Comparison of ENCODE assay signal across 14 cellular contexts in the genomic region with DNA sequence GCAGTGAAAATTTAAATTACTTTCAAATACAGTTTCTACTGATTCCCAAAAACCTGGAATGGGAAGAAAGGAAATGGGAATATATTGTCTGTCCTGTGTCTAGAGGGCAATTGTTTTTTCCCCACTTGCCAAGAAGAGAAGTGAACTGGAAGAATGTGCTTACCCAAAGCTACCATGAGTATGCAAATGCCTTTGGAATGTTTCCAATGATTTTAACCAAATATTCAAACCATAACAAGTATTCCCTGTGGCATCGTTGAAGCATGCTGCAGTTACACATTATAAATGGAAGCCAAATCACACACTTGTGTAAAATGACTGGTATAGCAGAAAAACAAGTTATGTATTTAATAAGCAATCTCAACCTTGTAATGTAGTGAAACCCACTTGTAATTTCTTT.
DNase-seq lines count a peak whose midpoint lies in the region; TF ChIP-seq lines count a peak whose summit lies in the region.
"Had no signal": no experiment of that assay in that cellular context is flagged by ENCODE, and none has a peak within 500 bp of the region (broad histone marks: within the 10 kb centered on the region; RNA-seq: fewer than 3 reads in every experiment).

No MANE protein-coding gene starts in this region.

- H3K9me3 Mint-ChIP-seq in brain: peaks cover 0 to 9% (median 0%) of the 10 kb centered on the region in 5 experiments
- H3K9me3 Mint-ChIP-seq: HFFc6 had no signal

- peaks cover 6% of the 10 kb centered on the region for H3K27me3 Mint-ChIP-seq in brain
- H3K27me3 Mint-ChIP-seq: CD4-positive, alpha-beta memory T cell had no signal

- H3K4me3 Mint-ChIP-seq in brain: peak overlapping the region in 1 of 5 experiments; percentile 46
- H3K4me3 Mint-ChIP-seq: CD4-positive, alpha-beta memory T cell; HFFc6 had no signal

- peak overlapping the region in 3 of 5 experiments; percentile 26 to 72 (median 58) for H3K27ac Mint-ChIP-seq in brain
- H3K27ac Mint-ChIP-seq: CD4-positive, alpha-beta memory T cell; HFFc6 had no signal

- H3K4me1 Mint-ChIP-seq in brain: peaks cover 43% of the 10 kb centered on the region
- H3K4me1 Mint-ChIP-seq: CD4-positive, alpha-beta memory T cell had no signal

- DNase-seq in GM04503 (ENCODE audit: low read depth) (peak; percentile 1), NCI-H526 (lab: John Stamatoyannopoulos, UW) (peak; percentile 65 to 73), renal cortical epithelial cell (ENCODE audit: low read depth) (peak; percentile 10), mucosa of gallbladder (ENCODE audit: low spot score) (no peak)
- no peak for DNase-seq in activated effector memory CD4-positive, alpha-beta T cell treated with Interleukin-2 at 50 U/mL for 16 hours
- no peak for DNase-seq in activated CD4-positive, alpha-beta T cell treated with anti-CD3 and anti-CD28 coated beads for 4 hours
- DNase-seq: CD4-positive, alpha-beta memory T cell; DMS79 treated with DMSO at 0.1 percent for 48 hours; HFFc6; KG1; NCI-H1436; NCI-H2029; PC-9 had no signal

- TF ChIP-seq CTCF in brain (conservative IDR thresholded peaks at IDR 0.05): no peak

- no peaks in the 10 kb centered on the region for H3K36me3 Mint-ChIP-seq in brain
- H3K36me3 Mint-ChIP-seq: CD4-positive, alpha-beta memory T cell had no signal

Comparison
In these comparisons a context has a peak if more than half of its experiments do, and no peak if none do; other contexts are left out.
1. DNase-seq: peak in GM04503 (single experiment), NCI-H526 (2 of 2) and renal cortical epithelial cell (single experiment); none in activated effector memory CD4-positive, alpha-beta T cell treated with Interleukin-2 at 50 U/mL for 16 hours (single experiment), activated CD4-positive, alpha-beta T cell treated with anti-CD3 and anti-CD28 coated beads for 4 hours (0 of 2) and mucosa of gallbladder (single experiment).